ENCODE assay signal across 22 cellular contexts in genomic region chr4:119858176-119858575, GRCh38.
"Had no signal": no experiment of that assay in that cellular context is flagged by ENCODE, and none has a peak within 500 bp of the region (broad histone marks: within the 10 kb centered on the region; RNA-seq: fewer than 3 reads in every experiment).

No MANE protein-coding gene starts in this region.

- H2AFZ ChIP-seq: hepatocyte, parathyroid adenoma had no signal

- H3K27ac ChIP-seq: epithelial cell of prostate, hepatocyte, neutrophil, parathyroid adenoma, upper lobe of left lung had no signal

- H3K4me3 ChIP-seq: hepatocyte, upper lobe of left lung had no signal

- H3K36me3 ChIP-seq: neutrophil, upper lobe of left lung had no signal

- H3K4me1 ChIP-seq: parathyroid adenoma, upper lobe of left lung had no signal

- H3K27ac Mint-ChIP-seq: activated naive CD8-positive, alpha-beta T cell; activated T-helper 17 cell treated with anti-CD3 and anti-CD28 coated beads, Interleukin-2, amount 50 U/mL, for 72 hours; endodermal cell; natural killer cell treated with Interleukin-12 subunit alpha and Interleukin-12 subunit beta and Interleukin-15 and Interleukin-18, amount 100 ng/mL, for 72 hours; T-cell; T-helper 2 cell treated with Interferon-gamma antibody and Interleukin-4, amounts not matched to agents 5 μg/mL and 100 μg/mL, for 36 hours had no signal

- DNase-seq: activated CD4-positive, alpha-beta T cell treated with anti-CD3 and anti-CD28 coated beads for 1 hour; activated CD4-positive, alpha-beta T cell treated with anti-CD3 and anti-CD28 coated beads, Interleukin-2, amount 50 U/mL, for 1 hour; activated T-cell treated with anti-CD3 and anti-CD28 coated beads, Interleukin-2, amount 50 U/mL, for 1 hour; cerebellar nuclear complex; cortex of kidney; endodermal cell; foreskin melanocyte; left ventricle myocardium superior; right cardiac atrium; stimulated activated CD4-positive, alpha-beta T cell treated with anti-CD3 and anti-CD28 coated beads, Interleukin-4, amount 100 ng/mL, for 24 hours; stimulated activated naive CD4-positive, alpha-beta T cell treated with Interleukin-2 at 50 U/mL for 16 hours; T-cell; upper lobe of left lung had no signal

- H3K79me2 ChIP-seq: hepatocyte, parathyroid adenoma had no signal

- H3K27me3 ChIP-seq: hepatocyte, neutrophil, upper lobe of left lung had no signal

- H3K36me3 Mint-ChIP-seq: activated naive CD8-positive, alpha-beta T cell; natural killer cell treated with Interleukin-12 subunit alpha and Interleukin-12 subunit beta and Interleukin-15 and Interleukin-18, amount 100 ng/mL, for 72 hours; T-cell had no signal

- H3K4me3 Mint-ChIP-seq: activated naive CD8-positive, alpha-beta T cell; activated T-helper 17 cell treated with anti-CD3 and anti-CD28 coated beads, Interleukin-2, amount 50 U/mL, for 72 hours; endodermal cell; natural killer cell treated with Interleukin-12 subunit alpha and Interleukin-12 subunit beta and Interleukin-15 and Interleukin-18, amount 100 ng/mL, for 72 hours; T-cell; T-helper 2 cell treated with Interferon-gamma antibody and Interleukin-4, amounts not matched to agents 5 μg/mL and 100 μg/mL, for 36 hours had no signal

- H3K9me3 ChIP-seq: neutrophil, upper lobe of left lung had no signal

- H3K4me2 ChIP-seq: hepatocyte had no signal

- ATAC-seq: activated T-helper 17 cell treated with anti-CD3 and anti-CD28 coated beads, Interleukin-2, amount 50 U/mL, for 72 hours; left ventricle myocardium superior; natural killer cell treated with Interleukin-12 subunit alpha and Interleukin-12 subunit beta and Interleukin-15 and Interleukin-18, amount 100 ng/mL, for 72 hours; right cardiac atrium; T-cell had no signal

- FAIRE-seq: TTC549 had no signal

- H3K27me3 Mint-ChIP-seq: activated T-helper 17 cell treated with anti-CD3 and anti-CD28 coated beads, Interleukin-2, amount 50 U/mL, for 72 hours; natural killer cell treated with Interleukin-12 subunit alpha and Interleukin-12 subunit beta and Interleukin-15 and Interleukin-18, amount 100 ng/mL, for 72 hours had no signal

- H3K4me1 Mint-ChIP-seq: activated T-helper 17 cell treated with anti-CD3 and anti-CD28 coated beads, Interleukin-2, amount 50 U/mL, for 72 hours; T-cell had no signal

- H3K9me3 Mint-ChIP-seq: activated T-helper 17 cell treated with anti-CD3 and anti-CD28 coated beads, Interleukin-2, amount 50 U/mL, for 72 hours; endodermal cell; T-cell; T-helper 2 cell treated with Interferon-gamma antibody and Interleukin-4, amounts not matched to agents 5 μg/mL and 100 μg/mL, for 36 hours had no signal

- H3K9ac ChIP-seq: parathyroid adenoma had no signal
